In genomic region chrX:103398321-103398937, GRCh38 we compare ENCODE assay signal across 1 cellular context.
TF ChIP-seq lines count a peak whose summit lies in the region.

No MANE protein-coding gene starts in this region.

TF ChIP-seq in K562, 482 proteins besides CTCF, POLR2A, EP300 and RAD21 (continued from another document):
- TF ChIP-seq BCLAF1 (IDR thresholded peaks at IDR 0.05; ENCODE audit: borderline replicate concordance in 1 of 2, control insufficient read depth in 1 of 2, low read depth in 2 of 2, low read length in 1 of 2) (no peak), ZKSCAN1 (IDR thresholded peaks at IDR 0.05; ENCODE audit: low read depth, low read length) (no peak), E2F5 (CRISPR knock-in tag; IDR thresholded peaks at IDR 0.05) (no peak), LEF1 (IDR thresholded peaks at IDR 0.05) (peak; percentile 63; the same call in 1 of the 2 replicates), ATF3 (IDR thresholded peaks at IDR 0.05) (peak; percentile 90), ATF3 (CRISPR knock-in tag; conservative IDR thresholded peaks at IDR 0.05) (no peak), RBFOX2 (IDR thresholded peaks at IDR 0.05; ENCODE audit: low read depth, low read length) (no peak), TFAM (CRISPR knock-in tag; conservative IDR thresholded peaks at IDR 0.05) (no peak), SMARCE1 (IDR thresholded peaks at IDR 0.05) (0 out of 2 replicates have a peak, but pooled peaks have one; percentile 17), ZBTB26 (CRISPR knock-in tag; IDR thresholded peaks at IDR 0.05) (no peak), MCM2 (IDR thresholded peaks at IDR 0.05; ENCODE audit: low read depth) (no peak), MCM7 (IDR thresholded peaks at IDR 0.05) (no peak), ZBTB1 (CRISPR knock-in tag; IDR thresholded peaks at IDR 0.05; ENCODE audit: borderline replicate concordance, low read depth) (no peak), ARID1B (IDR thresholded peaks at IDR 0.05) (peak; percentile 32), ZNF583 (CRISPR knock-in tag; IDR thresholded peaks at IDR 0.05) (no peak), CCNT2 (IDR thresholded peaks at IDR 0.05; ENCODE audit: borderline replicate concordance, extremely low read depth, insufficient read length, low read depth, low read length) (no peak), JUND (IDR thresholded peaks at IDR 0.05; ENCODE audit: borderline replicate concordance, low read depth, low read length) (peak; percentile 92), JUND (tag; IDR thresholded peaks at IDR 0.05; ENCODE audit: borderline replicate concordance, low read depth, low read length) (peak; percentile 82; the same call in 2 of the 3 replicates), FOSL1 (tag; conservative IDR thresholded peaks at IDR 0.05) (peak; percentile 91), NCOA4 (IDR thresholded peaks at IDR 0.05; ENCODE audit: partially characterized antibody) (no peak), MAFF (IDR thresholded peaks at IDR 0.05; ENCODE audit: low read length) (no peak), CHAMP1 (IDR thresholded peaks at IDR 0.05) (no peak), ILK (tag; IDR thresholded peaks at IDR 0.05; ENCODE audit: borderline replicate concordance, low read depth) (no peak), POLR2B (IDR thresholded peaks at IDR 0.05; ENCODE audit: low read depth, partially characterized antibody) (no peak), HIVEP1 (CRISPR knock-in tag; IDR thresholded peaks at IDR 0.05) (no peak), ZNF551 (CRISPR knock-in tag; IDR thresholded peaks at IDR 0.05) (no peak), SMARCA4 (IDR thresholded peaks at IDR 0.05) (0 out of 2 replicates have a peak, but pooled peaks have one; percentile 48), RBM22 (IDR thresholded peaks at IDR 0.05; ENCODE audit: low read depth, low read length, poor library complexity, severe bottlenecking) (no peak), NFE2 (IDR thresholded peaks at IDR 0.05; ENCODE audit: low read depth) (0 out of 2 replicates have a peak, but pooled peaks have one; percentile 43), CHD7 (IDR thresholded peaks at IDR 0.05; ENCODE audit: low read depth, low read length) (no peak), ZNF324 (CRISPR knock-in tag; IDR thresholded peaks at IDR 0.05) (no peak), CBX3 (IDR thresholded peaks at IDR 0.05; ENCODE audit: borderline replicate concordance in 1 of 2, low read length in 2 of 2) (0 out of 3 replicates have a peak, but pooled peaks of 1 of the 2 experiments have one; percentile 17), KAT7 (CRISPR knock-in tag; IDR thresholded peaks at IDR 0.05; ENCODE audit: borderline replicate concordance) (no peak), SPI1 (IDR thresholded peaks at IDR 0.05; ENCODE audit: borderline replicate concordance, low read depth, low read length) (no peak), HDAC3 (IDR thresholded peaks at IDR 0.05; ENCODE audit: borderline replicate concordance, partially characterized antibody) (no peak), MTF1 (CRISPR knock-in tag; IDR thresholded peaks at IDR 0.05; ENCODE audit: borderline replicate concordance) (no peak), CBFB (CRISPR knock-in tag; IDR thresholded peaks at IDR 0.05) (no peak), JUN (IDR thresholded peaks at IDR 0.05; ENCODE audit: borderline replicate concordance, low read depth, low read length) (peak; percentile 79), JUN (CRISPR knock-in tag; IDR thresholded peaks at IDR 0.05; ENCODE audit: borderline replicate concordance) (no peak), NR2C2 (CRISPR knock-in tag; IDR thresholded peaks at IDR 0.05) (no peak), NR2C2 (tag; IDR thresholded peaks at IDR 0.05) (peak; percentile 57; the same call in 1 of the 2 replicates), CHCHD3 (CRISPR knock-in tag; IDR thresholded peaks at IDR 0.05) (no peak), SOX6 (IDR thresholded peaks at IDR 0.05) (peak; percentile 63; the same call in 1 of the 2 replicates), KDM2B (CRISPR knock-in tag; IDR thresholded peaks at IDR 0.05) (no peak)
TF ChIP-seq in K562: peak in this region for 23.
